Comparison of ENCODE assay signal across 20 cellular contexts in the genomic region with DNA sequence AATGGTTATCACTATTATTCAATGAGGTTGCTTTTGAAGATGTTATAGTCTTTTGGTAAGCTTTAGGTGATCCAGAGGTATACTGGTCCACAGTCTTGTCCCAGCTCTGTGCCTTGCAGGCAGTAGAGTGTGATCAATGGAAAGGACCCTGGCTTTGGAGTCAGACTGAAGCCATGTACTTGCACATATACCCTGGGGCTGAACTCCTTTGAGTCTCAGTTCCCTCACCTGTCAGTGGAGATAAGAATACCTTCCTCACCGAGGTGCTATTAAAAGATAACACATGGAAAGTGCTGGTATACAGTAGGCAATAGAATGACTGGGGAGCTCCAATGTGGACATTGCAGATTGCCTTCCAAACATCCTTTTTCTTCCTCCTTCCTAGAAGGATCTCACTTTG. TPM values are rescaled to one million over a fixed set of nuclear protein-coding genes. Genes with fewer than 3 reads are reported as not detected.
DNase-seq lines count a peak whose midpoint lies in the region; ATAC-seq, FAIRE-seq and TF ChIP-seq lines count a peak whose summit lies in the region.
"Had no signal": no experiment of that assay in that cellular context is flagged by ENCODE, and none has a peak within 500 bp of the region (broad histone marks: within the 10 kb centered on the region; RNA-seq: fewer than 3 reads in every experiment).

No MANE protein-coding gene starts in this region.

- H3K4ac ChIP-seq in trophoblast cell (ENCODE audit: low read depth, low read length), result no peak overlapping the region

- ATAC-seq in K562, result no peak

- H3K9ac ChIP-seq in K562 (ENCODE audit: insufficient read depth in 1 of 2, low read depth in 2 of 2, low read length in 2 of 2), result no peak overlapping the region
- no peak overlapping the region for H3K9ac ChIP-seq in trophoblast cell (ENCODE audit: low read length)

- H3K79me2 ChIP-seq in K562 (ENCODE audit: control insufficient read depth, insufficient read depth, low read length), result no peaks in the 10 kb centered on the region
- no peaks in the 10 kb centered on the region for H3K79me2 ChIP-seq in trophoblast cell (ENCODE audit: control insufficient read depth, insufficient read depth, low read length, poor library complexity)

- no peaks in the 10 kb centered on the region for H3K9me1 ChIP-seq in K562 (ENCODE audit: control insufficient read depth, insufficient read depth, low read length)

- no peak overlapping the region for H2BK5ac ChIP-seq in trophoblast cell (ENCODE audit: low read depth, low read length, poor library complexity)

- peaks cover 16% of the 10 kb centered on the region for H3K4me1 ChIP-seq in HEK293 (ENCODE audit: control insufficient read depth, insufficient read depth, low read length)
- peaks cover 22 to 61% of the 10 kb centered on the region in 2 experiments for H3K4me1 ChIP-seq in K562 (replicated peaks in 1 of 2; ENCODE audit: control insufficient read depth in 2 of 2, insufficient read depth in 2 of 2, low read length in 2 of 2)
- peaks cover 0 to 10% of the 10 kb centered on the region in 2 experiments for H3K4me1 ChIP-seq in trophoblast cell (ENCODE audit: control insufficient read depth in 1 of 2, insufficient read depth in 2 of 2, low read length in 2 of 2)

- H3K27me3 ChIP-seq in K562 (ENCODE audit: control insufficient read depth in 2 of 2, insufficient read depth in 2 of 2, low read length in 2 of 2) (no peaks in the 10 kb centered on the region), trophoblast cell (ENCODE audit: insufficient read depth, low read length) (no peaks in the 10 kb centered on the region)

- TF ChIP-seq CTCF in HEK293 (tag by site-specific recombination; IDR thresholded peaks at IDR 0.05) (no peak), K562 (IDR thresholded peaks at IDR 0.05 in 2 of 3, conservative IDR thresholded peaks at IDR 0.05 in 1 of 3; ENCODE audit: insufficient read depth in 2 of 3, low read depth in 1 of 3, low read length in 3 of 3) (no peak)

- no peaks in the 10 kb centered on the region for H3K9me3 ChIP-seq in HEK293 (ENCODE audit: control insufficient read depth, insufficient read depth, low read depth, low read length)
- no peaks in the 10 kb centered on the region for H3K9me3 ChIP-seq in K562 (replicated peaks; ENCODE audit: control insufficient read depth, insufficient read depth, low read depth, low read length)
- H3K9me3 ChIP-seq in trophoblast cell (ENCODE audit: insufficient read depth, low read depth, low read length), result peaks cover 1% of the 10 kb centered on the region
- H3K9me3 ChIP-seq: HAP-1 had no signal

- no peak overlapping the region for H3K18ac ChIP-seq in trophoblast cell (ENCODE audit: low read length)

- H3K4me3 ChIP-seq in HEK293 (ENCODE audit: low read depth, low read length) (no peak overlapping the region), K562 (no peak overlapping the region), trophoblast cell (ENCODE audit: low read depth, low read length) (no peak overlapping the region)
- H3K4me3 ChIP-seq: HAP-1 had no signal

- H3K14ac ChIP-seq in trophoblast cell (ENCODE audit: low read length), result no peak overlapping the region

- no peak for TF ChIP-seq POLR2A in K562 (conservative IDR thresholded peaks at IDR 0.05)

- intact Hi-C loops in K562 (cut with micrococcal nuclease), result no loop called here

- H4K91ac ChIP-seq in trophoblast cell (ENCODE audit: low read depth, low read length), result no peak overlapping the region

- H2AFZ ChIP-seq in K562 (ENCODE audit: low read depth, low read length) (no peak overlapping the region), trophoblast cell (ENCODE audit: insufficient read depth, low read length, poor library complexity) (no peak overlapping the region)

- TF ChIP-seq RAD21 in K562 (CRISPR knock-in tag; conservative IDR thresholded peaks at IDR 0.05 in 1 of 2, IDR thresholded peaks at IDR 0.05 in 1 of 2), result no peak

- no peak overlapping the region for H3K23ac ChIP-seq in trophoblast cell (ENCODE audit: low read length)

- CTCF ChIA-PET in HEK293 (lab: Yijun Ruan, JAX), result interaction anchor here (2.8 kb wide), 1 partner anchor 60 kb away, joined by 11 read pairs; no protein-coding TSS in a partner anchor
- CTCF ChIA-PET in K562 (lab: Yijun Ruan, JAX; ENCODE audit: low intra/inter-chr PET ratio), result no interaction called here

- H3K36me3 ChIP-seq in HEK293 (ENCODE audit: control insufficient read depth in 2 of 2, insufficient read depth in 1 of 2, low read length in 2 of 2) (no peaks in the 10 kb centered on the region), K562 (ENCODE audit: control insufficient read depth, insufficient read depth, low read length) (no peaks in the 10 kb centered on the region), trophoblast cell (ENCODE audit: control insufficient read depth in 1 of 2, insufficient read depth in 2 of 2, low read length in 2 of 2) (no peaks in the 10 kb centered on the region)
- H3K36me3 ChIP-seq: HAP-1 had no signal

- DNase-seq in K562 (ENCODE audit: extremely low read depth in 1 of 4, low spot score in 3 of 4), result no peak
- peak; percentile 61 to 77 for DNase-seq in trophoblast cell
- no peak for DNase-seq in A172 (ENCODE audit: low spot score)
- DNase-seq in NCI-H1436 treated with DMSO at 0.1 percent for 48 hours (lab: John Stamatoyannopoulos, UW), result no peak
- no peak for DNase-seq in activated effector memory CD4-positive, alpha-beta T cell treated with anti-CD3 and anti-CD28 coated beads, Interleukin-2, amount 50 U/mL, for 16 hours
- DNase-seq: 8988T; C1 segment of cervical spinal cord; Calu3; CD4-positive, alpha-beta memory T cell; COR-L47; DMS53; DMS79 treated with DMSO at 0.1 percent for 48 hours; GF-D8; GOT3 had no signal

- no peak overlapping the region for H2BK12ac ChIP-seq in trophoblast cell (ENCODE audit: low read length)

- no peak overlapping the region for H2AK5ac ChIP-seq in trophoblast cell (ENCODE audit: low read length)

- in situ Hi-C loops in K562 (cut with MboI), result no loop called here

- 0% methylated on average over 1 of the region's 1 CpG for WGBS in K562 (ENCODE audit: insufficient coverage, low coverage, missing lambda C conversion rate)
- no CpG with 5 or more reads among the region's 1 CpG for WGBS in trophoblast cell (ENCODE audit: extremely low coverage, insufficient coverage, insufficient read length)

- no peak overlapping the region for H2BK120ac ChIP-seq in trophoblast cell (ENCODE audit: insufficient read depth, low read length, poor library complexity)

- no peak overlapping the region for H4K8ac ChIP-seq in trophoblast cell (ENCODE audit: low read depth, low read length)

- POLR2A ChIA-PET in HEK293 (lab: Yijun Ruan, JAX), result no interaction called here
- POLR2A ChIA-PET in K562 (lab: Yijun Ruan, JAX), result no interaction called here

- H3K27ac ChIP-seq in HEK293 (ENCODE audit: extremely low read depth, low read depth, low read length) (no peak overlapping the region), K562 (ENCODE audit: extremely low read depth, low read depth, low read length) (no peak overlapping the region), trophoblast cell (ENCODE audit: low read depth, low read length) (no peak overlapping the region)

- no peaks in the 10 kb centered on the region for H3K79me1 ChIP-seq in trophoblast cell (ENCODE audit: low read length)

- FAIRE-seq in K562 (lab: Jason Lieb, UNC), result no peak
- FAIRE-seq: GM12891, GM18507, H54 had no signal

- H4K20me1 ChIP-seq in K562 (replicated peaks; ENCODE audit: control insufficient read depth, insufficient read depth, low read length), result no peaks in the 10 kb centered on the region

- no peak for TF ChIP-seq EP300 in K562 (IDR thresholded peaks at IDR 0.05; ENCODE audit: low read length)

- no peak overlapping the region for H3K4me2 ChIP-seq in K562 (ENCODE audit: insufficient read depth, low read length)
- no peak overlapping the region for H3K4me2 ChIP-seq in trophoblast cell (ENCODE audit: low read length)

- no TSS peak for BruUV-seq in K562 (replicated peaks; lab: Mats Ljungman, UMichigan)

- no peak overlapping the region for H4K12ac ChIP-seq in trophoblast cell (ENCODE audit: low read depth, low read length)

TF ChIP-seq in HEK293, 187 proteins besides CTCF, POLR2A, EP300 and RAD21 (continues in another document):
- TF ChIP-seq ZNF664 (tag by site-specific recombination; IDR thresholded peaks at IDR 0.05) (peak; percentile 86), KLF9 (tag by site-specific recombination; IDR thresholded peaks at IDR 0.05; ENCODE audit: low read depth) (no peak)

TF ChIP-seq in K562, 482 proteins besides CTCF, POLR2A, EP300 and RAD21:
- TF ChIP-seq HDAC2 (IDR thresholded peaks at IDR 0.05) (no peak), ZKSCAN8 (CRISPR knock-in tag; IDR thresholded peaks at IDR 0.05) (0 out of 2 replicates have a peak, but pooled peaks have one; percentile 38)

RNA-seq across cellular contexts. Expression of a gene that starts 16.0 kb away (rescaled TPM):
- 33.7 and 36.9 TPM in 2 replicates for total RNA-seq in K562 (2011; cell fraction: chromatin; rRNA removed; ENCODE audit: low replicate concordance)
- 27.2 and 28.5 TPM in 2 replicates for total RNA-seq in K562 (2011; cell fraction: nucleolus; rRNA removed)
- total RNA-seq in K562 (2011; cell fraction: nucleoplasm; rRNA removed), result 37.0 and 40.4 TPM in 2 replicates
- total RNA-seq in K562 (2014; rRNA removed), result 19.8 and 23.9 TPM in 2 replicates
- 39.1 and 41.6 TPM in 2 replicates for total RNA-seq in K562 (2014; rRNA removed; fragmentation: Illumina TruSeq; extraction: Trizol)
- 29.6 and 32.7 TPM in 2 replicates for total RNA-seq in K562 (2015; rRNA removed; fragmentation: Illumina TruSeq; extraction: Trizol)
- total RNA-seq in K562 (2021), result 110 and 116 TPM in 2 replicates
- polyA plus RNA-seq in K562 (2011; rRNA removed), result 47.3 and 71.2 TPM in 2 replicates
- 79.5 and 97.2 TPM in 2 replicates for polyA plus RNA-seq in K562 (2011; cell fraction: cytosol; rRNA removed)
- 42.8 and 45.8 TPM in 2 replicates for polyA plus RNA-seq in K562 (2011; cell fraction: nucleus; rRNA removed)
- 144 and 169 TPM in 2 replicates for polyA plus RNA-seq in K562 (2012)
- 128 and 164 TPM in 2 replicates for polyA plus RNA-seq in K562 (2014; fragmentation: Illumina TruSeq; extraction: Trizol)
- polyA plus RNA-seq in K562 (2014; fragmentation: Nextera tagmentation; extraction: Ambion mirVana), result 10 to 100 TPM; 25.6 to 32.9 TPM
- polyA plus RNA-seq in K562 (2014; rRNA removed), result 56.5 and 59.1 TPM in 2 replicates
- 68.9 and 82.4 TPM in 2 replicates for polyA minus RNA-seq in K562 (2011; rRNA and poly(A)+ RNA removed)
- 67.6 and 71.5 TPM in 2 replicates for polyA minus RNA-seq in K562 (2011; cell fraction: cytosol; rRNA and poly(A)+ RNA removed)
- 14.0 and 21.2 TPM in 2 replicates for polyA minus RNA-seq in K562 (2011; cell fraction: nucleus; rRNA and poly(A)+ RNA removed)
- 338 and 355 TPM in 2 replicates for polyA plus RNA-seq in trophoblast cell (2013)
- total RNA-seq in A172 (2014; rRNA removed; shearing (Covaris generic)), result 18.9 and 20.9 TPM in 2 replicates
- total RNA-seq: G401 had no signal

Comparison
In these comparisons a context has a peak if more than half of its experiments do, and no peak if none do; other contexts are left out.
1. DNase-seq: peak in trophoblast cell (2 of 2); none in K562 (0 of 4), A172 (single experiment), NCI-H1436 treated with DMSO at 0.1 percent for 48 hours (single experiment) and activated effector memory CD4-positive, alpha-beta T cell treated with anti-CD3 and anti-CD28 coated beads, Interleukin-2, amount 50 U/mL, for 16 hours (single experiment).